Comparison of ENCODE assay signal across 1 cellular context in the genomic region with DNA sequence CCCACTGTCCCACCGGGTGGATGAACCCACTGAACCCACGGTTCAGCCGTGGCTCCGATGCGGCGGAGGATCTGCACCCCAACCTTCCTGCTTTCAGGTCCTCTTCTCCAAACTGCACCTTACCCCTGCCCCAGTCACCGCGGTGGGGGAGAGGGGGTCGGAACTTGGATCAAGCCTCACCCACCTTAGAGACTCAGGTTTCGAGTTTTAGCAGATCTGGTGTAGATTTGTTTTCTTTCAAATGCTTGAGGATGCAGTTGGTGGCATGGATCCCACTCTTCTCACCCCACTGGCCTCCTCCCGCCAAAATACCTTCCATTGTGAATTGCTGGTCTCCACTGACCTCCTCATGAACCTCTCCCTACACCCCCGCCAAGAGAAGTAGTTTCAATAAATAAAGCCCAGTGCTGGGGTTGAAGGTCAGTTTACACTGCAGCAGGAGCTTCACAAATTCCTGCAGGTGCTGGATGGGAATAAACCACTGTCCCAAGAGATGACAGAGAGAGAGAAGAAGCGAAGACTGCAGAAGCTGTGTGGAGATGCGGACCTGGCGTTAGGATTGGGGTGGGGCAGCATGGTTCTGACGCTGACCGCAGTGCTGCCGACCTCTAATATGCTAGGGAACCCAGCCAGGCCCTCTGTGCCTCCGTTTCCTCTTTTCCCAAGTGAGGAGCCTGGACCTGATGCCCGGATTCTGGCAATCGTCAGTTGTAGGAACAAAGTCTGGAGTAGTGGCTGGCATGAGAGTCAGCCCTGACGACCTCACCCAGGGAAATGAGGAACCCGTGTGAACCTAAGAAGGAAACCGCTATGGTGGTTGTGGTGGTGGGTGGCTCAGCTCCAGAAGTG.
TF ChIP-seq lines count a peak whose summit lies in the region.

No MANE protein-coding gene starts in this region.

TF ChIP-seq in HepG2, 621 proteins besides CTCF, POLR2A, EP300 and RAD21 (continued from another document and continues in another):
- TF ChIP-seq, protein P1, sequence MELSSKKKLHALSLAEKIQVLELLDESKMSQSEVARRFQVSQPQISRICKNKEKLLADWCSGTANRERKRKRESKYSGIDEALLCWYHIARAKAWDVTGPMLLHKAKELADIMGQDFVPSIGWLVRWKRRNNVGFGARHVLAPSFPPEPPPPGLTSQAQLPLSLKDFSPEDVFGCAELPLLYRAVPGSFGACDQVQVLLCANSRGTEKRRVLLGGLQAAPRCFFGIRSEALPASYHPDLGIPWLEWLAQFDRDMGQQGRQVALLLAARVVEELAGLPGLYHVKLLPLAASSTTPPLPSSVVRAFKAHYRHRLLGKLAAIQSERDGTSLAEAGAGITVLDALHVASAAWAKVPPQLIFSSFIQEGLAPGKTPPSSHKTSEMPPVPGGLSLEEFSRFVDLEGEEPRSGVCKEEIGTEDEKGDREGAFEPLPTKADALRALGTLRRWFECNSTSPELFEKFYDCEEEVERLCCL (CRISPR knock-in tag; IDR thresholded peaks at IDR 0.05; ENCODE audit: borderline replicate concordance): 0 out of 2 replicates have a peak, but pooled peaks have one; percentile 78
- 0 out of 2 replicates have a peak, but pooled peaks have one; percentile 47 for TF ChIP-seq ZNF335 (CRISPR knock-in tag; IDR thresholded peaks at IDR 0.05)
- TF ChIP-seq, protein P2, sequence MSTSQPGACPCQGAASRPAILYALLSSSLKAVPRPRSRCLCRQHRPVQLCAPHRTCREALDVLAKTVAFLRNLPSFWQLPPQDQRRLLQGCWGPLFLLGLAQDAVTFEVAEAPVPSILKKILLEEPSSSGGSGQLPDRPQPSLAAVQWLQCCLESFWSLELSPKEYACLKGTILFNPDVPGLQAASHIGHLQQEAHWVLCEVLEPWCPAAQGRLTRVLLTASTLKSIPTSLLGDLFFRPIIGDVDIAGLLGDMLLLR (CRISPR knock-in tag; IDR thresholded peaks at IDR 0.05): peak; percentile 63; the same call in 1 of the 2 replicates
- no peak for TF ChIP-seq ZBTB3 (CRISPR knock-in tag; IDR thresholded peaks at IDR 0.05; ENCODE audit: borderline replicate concordance, low read depth)
- TF ChIP-seq SAFB2 (CRISPR knock-in tag; IDR thresholded peaks at IDR 0.05; ENCODE audit: borderline replicate concordance, low read depth): no peak
- TF ChIP-seq MXI1 (IDR thresholded peaks at IDR 0.05; ENCODE audit: borderline replicate concordance, low read depth, low read length): no peak; the same call in 2 of the 3 replicates
- TF ChIP-seq ZNF143 (CRISPR knock-in tag; IDR thresholded peaks at IDR 0.05): peak; percentile 67
- TF ChIP-seq KDM3A (CRISPR knock-in tag; IDR thresholded peaks at IDR 0.05; ENCODE audit: low read depth): peak; percentile 56; the same call in 1 of the 2 replicates
- TF ChIP-seq PRMT3 (CRISPR knock-in tag; IDR thresholded peaks at IDR 0.05; ENCODE audit: borderline replicate concordance, low read depth): no peak
- no peak for TF ChIP-seq GPN1 (CRISPR knock-in tag; IDR thresholded peaks at IDR 0.05; ENCODE audit: borderline replicate concordance)
- TF ChIP-seq ZNF7 (CRISPR knock-in tag; IDR thresholded peaks at IDR 0.05): peak; percentile 72
- TF ChIP-seq FOXC1 (CRISPR knock-in tag; IDR thresholded peaks at IDR 0.05; ENCODE audit: borderline replicate concordance): peak; percentile 49; the same call in 1 of the 2 replicates
- TF ChIP-seq, protein P3, sequence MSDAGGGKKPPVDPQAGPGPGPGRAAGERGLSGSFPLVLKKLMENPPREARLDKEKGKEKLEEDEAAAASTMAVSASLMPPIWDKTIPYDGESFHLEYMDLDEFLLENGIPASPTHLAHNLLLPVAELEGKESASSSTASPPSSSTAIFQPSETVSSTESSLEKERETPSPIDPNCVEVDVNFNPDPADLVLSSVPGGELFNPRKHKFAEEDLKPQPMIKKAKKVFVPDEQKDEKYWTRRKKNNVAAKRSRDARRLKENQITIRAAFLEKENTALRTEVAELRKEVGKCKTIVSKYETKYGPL (CRISPR knock-in tag; IDR thresholded peaks at IDR 0.05): peak; percentile 67
- TF ChIP-seq GTF2F1 (IDR thresholded peaks at IDR 0.05; ENCODE audit: low read length): no peak
- TF ChIP-seq TCF12 (IDR thresholded peaks at IDR 0.05): no peak
- TF ChIP-seq TCF12 (CRISPR knock-in tag; IDR thresholded peaks at IDR 0.05): peak; percentile 56; the same call in 1 of the 2 replicates
- TF ChIP-seq NFE2 (CRISPR knock-in tag; IDR thresholded peaks at IDR 0.05): no peak
- TF ChIP-seq NFE2L1 (CRISPR knock-in tag; IDR thresholded peaks at IDR 0.05; ENCODE audit: borderline replicate concordance): no peak
- TF ChIP-seq ZNF138 (CRISPR knock-in tag; IDR thresholded peaks at IDR 0.05; ENCODE audit: low read depth): peak; percentile 82; the same call in 1 of the 2 replicates
- TF ChIP-seq CBFB (CRISPR knock-in tag; IDR thresholded peaks at IDR 0.05): peak; percentile 63
- TF ChIP-seq ZNF383 (CRISPR knock-in tag; IDR thresholded peaks at IDR 0.05; ENCODE audit: borderline replicate concordance): no peak
- TF ChIP-seq, protein P4, sequence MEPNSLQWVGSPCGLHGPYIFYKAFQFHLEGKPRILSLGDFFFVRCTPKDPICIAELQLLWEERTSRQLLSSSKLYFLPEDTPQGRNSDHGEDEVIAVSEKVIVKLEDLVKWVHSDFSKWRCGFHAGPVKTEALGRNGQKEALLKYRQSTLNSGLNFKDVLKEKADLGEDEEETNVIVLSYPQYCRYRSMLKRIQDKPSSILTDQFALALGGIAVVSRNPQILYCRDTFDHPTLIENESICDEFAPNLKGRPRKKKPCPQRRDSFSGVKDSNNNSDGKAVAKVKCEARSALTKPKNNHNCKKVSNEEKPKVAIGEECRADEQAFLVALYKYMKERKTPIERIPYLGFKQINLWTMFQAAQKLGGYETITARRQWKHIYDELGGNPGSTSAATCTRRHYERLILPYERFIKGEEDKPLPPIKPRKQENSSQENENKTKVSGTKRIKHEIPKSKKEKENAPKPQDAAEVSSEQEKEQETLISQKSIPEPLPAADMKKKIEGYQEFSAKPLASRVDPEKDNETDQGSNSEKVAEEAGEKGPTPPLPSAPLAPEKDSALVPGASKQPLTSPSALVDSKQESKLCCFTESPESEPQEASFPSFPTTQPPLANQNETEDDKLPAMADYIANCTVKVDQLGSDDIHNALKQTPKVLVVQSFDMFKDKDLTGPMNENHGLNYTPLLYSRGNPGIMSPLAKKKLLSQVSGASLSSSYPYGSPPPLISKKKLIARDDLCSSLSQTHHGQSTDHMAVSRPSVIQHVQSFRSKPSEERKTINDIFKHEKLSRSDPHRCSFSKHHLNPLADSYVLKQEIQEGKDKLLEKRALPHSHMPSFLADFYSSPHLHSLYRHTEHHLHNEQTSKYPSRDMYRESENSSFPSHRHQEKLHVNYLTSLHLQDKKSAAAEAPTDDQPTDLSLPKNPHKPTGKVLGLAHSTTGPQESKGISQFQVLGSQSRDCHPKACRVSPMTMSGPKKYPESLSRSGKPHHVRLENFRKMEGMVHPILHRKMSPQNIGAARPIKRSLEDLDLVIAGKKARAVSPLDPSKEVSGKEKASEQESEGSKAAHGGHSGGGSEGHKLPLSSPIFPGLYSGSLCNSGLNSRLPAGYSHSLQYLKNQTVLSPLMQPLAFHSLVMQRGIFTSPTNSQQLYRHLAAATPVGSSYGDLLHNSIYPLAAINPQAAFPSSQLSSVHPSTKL (CRISPR knock-in tag; IDR thresholded peaks at IDR 0.05): peak; percentile 97
- TF ChIP-seq ZNF24 (IDR thresholded peaks at IDR 0.05): no peak
- 0 out of 2 replicates have a peak, but pooled peaks have one; percentile 41 for TF ChIP-seq ZNF354B (CRISPR knock-in tag; IDR thresholded peaks at IDR 0.05)
- TF ChIP-seq RARG (CRISPR knock-in tag; IDR thresholded peaks at IDR 0.05; ENCODE audit: low read depth): no peak
- TF ChIP-seq REPIN1 (CRISPR knock-in tag; IDR thresholded peaks at IDR 0.05; ENCODE audit: borderline replicate concordance, low read depth): peak; percentile 87
- TF ChIP-seq HDAC2 (CRISPR knock-in tag; IDR thresholded peaks at IDR 0.05): peak; percentile 95
- TF ChIP-seq, protein P5, sequence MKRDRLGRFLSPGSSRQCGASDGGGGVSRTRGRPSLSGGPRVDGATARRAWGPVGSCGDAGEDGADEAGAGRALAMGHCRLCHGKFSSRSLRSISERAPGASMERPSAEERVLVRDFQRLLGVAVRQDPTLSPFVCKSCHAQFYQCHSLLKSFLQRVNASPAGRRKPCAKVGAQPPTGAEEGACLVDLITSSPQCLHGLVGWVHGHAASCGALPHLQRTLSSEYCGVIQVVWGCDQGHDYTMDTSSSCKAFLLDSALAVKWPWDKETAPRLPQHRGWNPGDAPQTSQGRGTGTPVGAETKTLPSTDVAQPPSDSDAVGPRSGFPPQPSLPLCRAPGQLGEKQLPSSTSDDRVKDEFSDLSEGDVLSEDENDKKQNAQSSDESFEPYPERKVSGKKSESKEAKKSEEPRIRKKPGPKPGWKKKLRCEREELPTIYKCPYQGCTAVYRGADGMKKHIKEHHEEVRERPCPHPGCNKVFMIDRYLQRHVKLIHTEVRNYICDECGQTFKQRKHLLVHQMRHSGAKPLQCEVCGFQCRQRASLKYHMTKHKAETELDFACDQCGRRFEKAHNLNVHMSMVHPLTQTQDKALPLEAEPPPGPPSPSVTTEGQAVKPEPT (CRISPR knock-in tag; IDR thresholded peaks at IDR 0.05; ENCODE audit: low read depth): 0 out of 2 replicates have a peak, but pooled peaks have one; percentile 24
- TF ChIP-seq, protein P6, sequence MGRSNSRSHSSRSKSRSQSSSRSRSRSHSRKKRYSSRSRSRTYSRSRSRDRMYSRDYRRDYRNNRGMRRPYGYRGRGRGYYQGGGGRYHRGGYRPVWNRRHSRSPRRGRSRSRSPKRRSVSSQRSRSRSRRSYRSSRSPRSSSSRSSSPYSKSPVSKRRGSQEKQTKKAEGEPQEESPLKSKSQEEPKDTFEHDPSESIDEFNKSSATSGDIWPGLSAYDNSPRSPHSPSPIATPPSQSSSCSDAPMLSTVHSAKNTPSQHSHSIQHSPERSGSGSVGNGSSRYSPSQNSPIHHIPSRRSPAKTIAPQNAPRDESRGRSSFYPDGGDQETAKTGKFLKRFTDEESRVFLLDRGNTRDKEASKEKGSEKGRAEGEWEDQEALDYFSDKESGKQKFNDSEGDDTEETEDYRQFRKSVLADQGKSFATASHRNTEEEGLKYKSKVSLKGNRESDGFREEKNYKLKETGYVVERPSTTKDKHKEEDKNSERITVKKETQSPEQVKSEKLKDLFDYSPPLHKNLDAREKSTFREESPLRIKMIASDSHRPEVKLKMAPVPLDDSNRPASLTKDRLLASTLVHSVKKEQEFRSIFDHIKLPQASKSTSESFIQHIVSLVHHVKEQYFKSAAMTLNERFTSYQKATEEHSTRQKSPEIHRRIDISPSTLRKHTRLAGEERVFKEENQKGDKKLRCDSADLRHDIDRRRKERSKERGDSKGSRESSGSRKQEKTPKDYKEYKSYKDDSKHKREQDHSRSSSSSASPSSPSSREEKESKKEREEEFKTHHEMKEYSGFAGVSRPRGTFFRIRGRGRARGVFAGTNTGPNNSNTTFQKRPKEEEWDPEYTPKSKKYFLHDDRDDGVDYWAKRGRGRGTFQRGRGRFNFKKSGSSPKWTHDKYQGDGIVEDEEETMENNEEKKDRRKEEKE (IDR thresholded peaks at IDR 0.05): no peak
- TF ChIP-seq ISL2 (CRISPR knock-in tag; IDR thresholded peaks at IDR 0.05): peak; percentile 93
- TF ChIP-seq, protein P7, sequence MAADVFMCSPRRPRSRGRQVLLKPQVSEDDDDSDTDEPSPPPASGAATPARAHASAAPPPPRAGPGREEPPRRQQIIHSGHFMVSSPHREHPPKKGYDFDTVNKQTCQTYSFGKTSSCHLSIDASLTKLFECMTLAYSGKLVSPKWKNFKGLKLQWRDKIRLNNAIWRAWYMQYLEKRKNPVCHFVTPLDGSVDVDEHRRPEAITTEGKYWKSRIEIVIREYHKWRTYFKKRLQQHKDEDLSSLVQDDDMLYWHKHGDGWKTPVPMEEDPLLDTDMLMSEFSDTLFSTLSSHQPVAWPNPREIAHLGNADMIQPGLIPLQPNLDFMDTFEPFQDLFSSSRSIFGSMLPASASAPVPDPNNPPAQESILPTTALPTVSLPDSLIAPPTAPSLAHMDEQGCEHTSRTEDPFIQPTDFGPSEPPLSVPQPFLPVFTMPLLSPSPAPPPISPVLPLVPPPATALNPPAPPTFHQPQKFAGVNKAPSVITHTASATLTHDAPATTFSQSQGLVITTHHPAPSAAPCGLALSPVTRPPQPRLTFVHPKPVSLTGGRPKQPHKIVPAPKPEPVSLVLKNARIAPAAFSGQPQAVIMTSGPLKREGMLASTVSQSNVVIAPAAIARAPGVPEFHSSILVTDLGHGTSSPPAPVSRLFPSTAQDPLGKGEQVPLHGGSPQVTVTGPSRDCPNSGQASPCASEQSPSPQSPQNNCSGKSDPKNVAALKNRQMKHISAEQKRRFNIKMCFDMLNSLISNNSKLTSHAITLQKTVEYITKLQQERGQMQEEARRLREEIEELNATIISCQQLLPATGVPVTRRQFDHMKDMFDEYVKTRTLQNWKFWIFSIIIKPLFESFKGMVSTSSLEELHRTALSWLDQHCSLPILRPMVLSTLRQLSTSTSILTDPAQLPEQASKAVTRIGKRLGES (CRISPR knock-in tag; IDR thresholded peaks at IDR 0.05; ENCODE audit: borderline replicate concordance): 0 out of 2 replicates have a peak, but pooled peaks have one; percentile 68
- no peak for TF ChIP-seq NFE2L2 (IDR thresholded peaks at IDR 0.05; ENCODE audit: low read length)
- TF ChIP-seq ZSCAN25 (CRISPR knock-in tag; IDR thresholded peaks at IDR 0.05): peak; percentile 88
- no peak; the same call in 1 of the 2 replicates for TF ChIP-seq DNMT3B (CRISPR knock-in tag; conservative IDR thresholded peaks at IDR 0.05)
- peak; percentile 87; the same call in 1 of the 2 replicates for TF ChIP-seq HDAC1 (CRISPR knock-in tag; IDR thresholded peaks at IDR 0.05)
- peak; percentile 35 for TF ChIP-seq ZNF619 (CRISPR knock-in tag; IDR thresholded peaks at IDR 0.05)
- TF ChIP-seq ZZZ3 (CRISPR knock-in tag; IDR thresholded peaks at IDR 0.05; ENCODE audit: borderline replicate concordance): 0 out of 2 replicates have a peak, but pooled peaks have one; percentile 37
- peak; percentile 84; the same call in 1 of the 2 replicates for TF ChIP-seq ZNF350 (CRISPR knock-in tag; IDR thresholded peaks at IDR 0.05; ENCODE audit: borderline replicate concordance, low read depth)
- TF ChIP-seq RFX5 (IDR thresholded peaks at IDR 0.05; ENCODE audit: low read depth, low read length): no peak
- TF ChIP-seq, protein P8, sequence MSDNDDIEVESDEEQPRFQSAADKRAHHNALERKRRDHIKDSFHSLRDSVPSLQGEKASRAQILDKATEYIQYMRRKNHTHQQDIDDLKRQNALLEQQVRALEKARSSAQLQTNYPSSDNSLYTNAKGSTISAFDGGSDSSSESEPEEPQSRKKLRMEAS (IDR thresholded peaks at IDR 0.05): no peak
- peak; percentile 90 for TF ChIP-seq NR2C2 (CRISPR knock-in tag; IDR thresholded peaks at IDR 0.05; ENCODE audit: borderline replicate concordance)
- TF ChIP-seq NCOA1 (CRISPR knock-in tag; IDR thresholded peaks at IDR 0.05): no peak; the same call in 1 of the 2 replicates
